Comparison of ENCODE assay signal across 10 cellular contexts in genomic region chr10:46020871-46021553, GRCh38. TPM values are rescaled to one million over a fixed set of nuclear protein-coding genes. Genes with fewer than 3 reads are reported as not detected.
DNase-seq lines count a peak whose midpoint lies in the region; ATAC-seq, FAIRE-seq and TF ChIP-seq lines count a peak whose summit lies in the region.
"Had no signal": no experiment of that assay in that cellular context is flagged by ENCODE, and none has a peak within 500 bp of the region (broad histone marks: within the 10 kb centered on the region; RNA-seq: fewer than 3 reads in every experiment).

No MANE protein-coding gene starts in this region.

- H3K27me3 Mint-ChIP-seq in CD14-positive monocyte (ENCODE audit: low read depth in 3 of 3) (no peaks in the 10 kb centered on the region), nephron progenitor cell (ENCODE audit: low read depth, poor library complexity) (no peaks in the 10 kb centered on the region)
- H3K27me3 Mint-ChIP-seq: activated CD4-positive, alpha-beta T cell treated with anti-CD3 and anti-CD28 coated beads, Interleukin-2, amount 10 ng/mL, durations not matched to agents 7 days and 5 days had no signal

- no peak overlapping the region for H3K4me3 ChIP-seq in cardiac fibroblast (replicated peaks in 1 of 2; ENCODE audit: low read depth in 2 of 2, low read length in 2 of 2)

- H3K27ac Mint-ChIP-seq in CD14-positive monocyte (peak overlapping the region; percentile 94 to 98 (median 97)), nephron progenitor cell (no peak overlapping the region)
- H3K27ac Mint-ChIP-seq: activated CD4-positive, alpha-beta T cell treated with anti-CD3 and anti-CD28 coated beads, Interleukin-2, amount 10 ng/mL, durations not matched to agents 7 days and 5 days had no signal

- no peak for ATAC-seq in HG03439 (IDR thresholded peaks at IDR 0.05; ENCODE audit: unreplicated experiment)

- H3K36me3 Mint-ChIP-seq in CD14-positive monocyte (peaks cover 22 to 29% of the 10 kb centered on the region in 2 donors), nephron progenitor cell (ENCODE audit: low read depth) (peaks cover 15% of the 10 kb centered on the region)

- no peak for TF ChIP-seq CTCF in CD14-positive monocyte (IDR thresholded peaks at IDR 0.05)
- no peak for TF ChIP-seq CTCF in cardiac fibroblast (IDR thresholded peaks at IDR 0.05; ENCODE audit: low read depth, low read length)
- TF ChIP-seq CTCF in nephron progenitor cell (IDR thresholded peaks at IDR 0.05), result no peak

- intact Hi-C loops in CD14-positive monocyte (cut with micrococcal nuclease), result loop anchor here in 1 of 2 donors (10.0 kb wide), 1 partner anchor 1056 kb away; no protein-coding TSS in a partner anchor

- peaks cover 79% of the 10 kb centered on the region for H3K4me1 Mint-ChIP-seq in CD14-positive monocyte
- H3K4me1 Mint-ChIP-seq in nephron progenitor cell, result peaks cover 72% of the 10 kb centered on the region

- TF ChIP-seq POLR2A in H54 (IDR thresholded peaks at IDR 0.05; ENCODE audit: low read depth, low read length), result no peak

- H3K9me3 Mint-ChIP-seq in CD14-positive monocyte (peaks cover 0 to 1% (median 0%) of the 10 kb centered on the region in 7 donors), nephron progenitor cell (no peaks in the 10 kb centered on the region)
- H3K9me3 Mint-ChIP-seq: activated CD4-positive, alpha-beta T cell treated with anti-CD3 and anti-CD28 coated beads, Interleukin-2, amount 10 ng/mL, durations not matched to agents 7 days and 5 days had no signal

- no peak for FAIRE-seq in urothelium cell line (lab: Jason Lieb, UNC)
- FAIRE-seq in H54 (lab: Jason Lieb, UNC), result no peak

- H3K4me3 Mint-ChIP-seq in CD14-positive monocyte (peak overlapping the region; percentile 91 to 95), nephron progenitor cell (peak overlapping the region; percentile 45)
- H3K4me3 Mint-ChIP-seq: activated CD4-positive, alpha-beta T cell treated with anti-CD3 and anti-CD28 coated beads, Interleukin-2, amount 10 ng/mL, durations not matched to agents 7 days and 5 days had no signal

- DNase-seq in CD14-positive monocyte (ENCODE audit: low spot score), result no peak
- DNase-seq in M059J (ENCODE audit: low read depth), result peak; percentile 59
- peak; percentile 79 to 93 for DNase-seq in cardiac fibroblast (ENCODE audit: low read depth in 2 of 2)
- DNase-seq in nephron progenitor cell, result no peak
- DNase-seq in urothelium cell line (ENCODE audit: low spot score), result no peak
- DNase-seq in H54 (ENCODE audit: insufficient read length, low spot score), result no peak
- DNase-seq in mucosa of gallbladder (ENCODE audit: low spot score), result no peak
- DNase-seq: activated CD4-positive, alpha-beta T cell treated with anti-CD3 and anti-CD28 coated beads, Interleukin-2, amount 10 ng/mL, durations not matched to agents 7 days and 5 days; NCI-H526 had no signal

RNA-seq across cellular contexts. Expression of gene NCOA4, which starts 9.4 kb away (rescaled TPM):
- polyA plus RNA-seq in CD14-positive monocyte, result 100 to 1,000 TPM; 784 to 853 TPM
- total RNA-seq in M059J (2014; rRNA removed; shearing (Covaris generic)), result 147 and 160 TPM in 2 replicates
- 155 TPM for total RNA-seq in mucosa of gallbladder

RNA-seq across cellular contexts. Expression of gene MSMB, which starts 25.1 kb away (rescaled TPM):
- not detected for polyA plus RNA-seq in CD14-positive monocyte
- not detected in 2 replicates for total RNA-seq in M059J (2014; rRNA removed; shearing (Covaris generic))
- 15.8 TPM for total RNA-seq in mucosa of gallbladder
- total RNA-seq: activated CD4-positive, alpha-beta T cell treated with anti-CD3 and anti-CD28 coated beads, Interleukin-2, amount 10 ng/mL, durations not matched to agents 7 days and 5 days had no signal

RNA-seq across cellular contexts. Expression of gene TIMM23, which starts 48.7 kb away (rescaled TPM):
- polyA plus RNA-seq in CD14-positive monocyte, result 10 to 100 TPM; 71.2 to 72.1 TPM
- total RNA-seq in M059J (2014; rRNA removed; shearing (Covaris generic)), result 130 and 145 TPM in 2 replicates
- 49.3 TPM for total RNA-seq in mucosa of gallbladder

Comparison
In these comparisons a context has a peak if more than half of its experiments do, and no peak if none do; other contexts are left out.
1. DNase-seq: peak in M059J (single experiment) and cardiac fibroblast (2 of 2); none in CD14-positive monocyte (single experiment), nephron progenitor cell (single experiment), urothelium cell line (single experiment), H54 (single experiment) and mucosa of gallbladder (single experiment).
2. RNA of gene MSMB, which starts 25.1 kb away (total RNA-seq): 15.8 TPM in mucosa of gallbladder (single experiment); not detected in M059J; every median in the first group is over 10 times any median in the second.